ENCODE assay signal across 8 cellular contexts in genomic region chr6:56541736-56542366, GRCh38.
A peak's percentile ranks its signal among the peaks of the same experiment; 100 is the strongest.
DNase-seq lines count a peak whose midpoint lies in the region; ATAC-seq and TF ChIP-seq lines count a peak whose summit lies in the region.

No MANE protein-coding gene starts in this region.

- H2AK5ac ChIP-seq in mesenchymal stem cell (ENCODE audit: low read length, severe bottlenecking) = no peak overlapping the region

- H3K27ac Mint-ChIP-seq in activated T-helper 2 cell treated with anti-CD3 and anti-CD28 coated beads, Interferon-gamma antibody, Interleukin-2, Interleukin-4, amounts not matched to agents 10 μg/mL and 5 μg/mL and 100 μg/mL, durations not matched to agents 14 hours and 24 hours and 36 hours = no peak overlapping the region

- no peak overlapping the region for H3K23ac ChIP-seq in mesenchymal stem cell (ENCODE audit: low read length in 2 of 2)

- TF ChIP-seq POLR2A in breast epithelium (IDR thresholded peaks at IDR 0.05) = no peak

- peaks cover 3% of the 10 kb centered on the region for H3K27me3 Mint-ChIP-seq in activated T-helper 2 cell treated with anti-CD3 and anti-CD28 coated beads, Interferon-gamma antibody, Interleukin-2, Interleukin-4, amounts not matched to agents 10 μg/mL and 5 μg/mL and 100 μg/mL, durations not matched to agents 14 hours and 24 hours and 36 hours (ENCODE audit: low read depth)

- no peak for TF ChIP-seq CTCF in heart right ventricle (IDR thresholded peaks at IDR 0.05)
- TF ChIP-seq CTCF in breast epithelium (IDR thresholded peaks at IDR 0.05) = no peak
- TF ChIP-seq CTCF in GM10248 (IDR thresholded peaks at IDR 0.05; ENCODE audit: control extremely low read depth, extremely low read depth, low read depth, missing control alignments) = no peak

- H3K18ac ChIP-seq in mesenchymal stem cell (ENCODE audit: low read depth in 1 of 2, low read length in 2 of 2) = no peak overlapping the region

- H3K9me3 ChIP-seq in heart right ventricle (no peaks in the 10 kb centered on the region), breast epithelium (no peaks in the 10 kb centered on the region), mesenchymal stem cell (ENCODE audit: control insufficient read depth, low read length) (no peaks in the 10 kb centered on the region), aorta (ENCODE audit: control insufficient read depth, low read length) (no peaks in the 10 kb centered on the region)

- H3K27ac ChIP-seq in heart right ventricle (peak overlapping the region; percentile 77 to 93 (median 92)), breast epithelium (peak overlapping the region; percentile 95 to 97), mesenchymal stem cell (ENCODE audit: low read length, poor library complexity, severe bottlenecking) (peak overlapping the region; percentile 77), aorta (ENCODE audit: low read depth in 1 of 2, low read length in 2 of 2) (peak overlapping the region in 1 of 2 donors; percentile 90)

- H3K9me3 Mint-ChIP-seq in activated T-helper 2 cell treated with anti-CD3 and anti-CD28 coated beads, Interferon-gamma antibody, Interleukin-2, Interleukin-4, amounts not matched to agents 10 μg/mL and 5 μg/mL and 100 μg/mL, durations not matched to agents 14 hours and 24 hours and 36 hours = no peaks in the 10 kb centered on the region

- H3K4me2 ChIP-seq in mesenchymal stem cell (ENCODE audit: low read length, poor library complexity, severe bottlenecking) = peak overlapping the region; percentile 63

- no peak overlapping the region for H3K4me3 Mint-ChIP-seq in activated T-helper 2 cell treated with anti-CD3 and anti-CD28 coated beads, Interferon-gamma antibody, Interleukin-2, Interleukin-4, amounts not matched to agents 10 μg/mL and 5 μg/mL and 100 μg/mL, durations not matched to agents 14 hours and 24 hours and 36 hours (ENCODE audit: low read depth)

- no peak overlapping the region for H4K91ac ChIP-seq in mesenchymal stem cell (ENCODE audit: low read length)

- no peak overlapping the region for H3K4ac ChIP-seq in mesenchymal stem cell (ENCODE audit: low read depth in 1 of 2, low read length in 2 of 2)

- CTCF ChIA-PET in GM10248 (lab: Yijun Ruan, JAX) = interaction anchor here (0.7 to 2.9 kb wide), 20 partner anchors 7 to 310 kb away, joined by 3 to 23 read pairs (median 4); no protein-coding TSS in a partner anchor

- no peaks in the 10 kb centered on the region for H3K36me3 Mint-ChIP-seq in activated T-helper 2 cell treated with anti-CD3 and anti-CD28 coated beads, Interferon-gamma antibody, Interleukin-2, Interleukin-4, amounts not matched to agents 10 μg/mL and 5 μg/mL and 100 μg/mL, durations not matched to agents 14 hours and 24 hours and 36 hours (ENCODE audit: low read depth)

- H3K36me3 ChIP-seq in heart right ventricle (peaks cover 0 to under 1% (median 0%) of the 10 kb centered on the region in 9 donors), breast epithelium (no peaks in the 10 kb centered on the region), mesenchymal stem cell (ENCODE audit: control insufficient read depth in 1 of 2, insufficient read depth in 2 of 2, low read depth in 1 of 2, low read length in 2 of 2) (peaks cover 0 to 5% of the 10 kb centered on the region in 2 experiments), aorta (ENCODE audit: control insufficient read depth in 1 of 2, insufficient read depth in 2 of 2, low read length in 1 of 2) (no peaks in the 10 kb centered on the region)

- intact Hi-C loops in heart right ventricle (cut with DNase I) = loop anchor here in 3 of 10 donors (5.0 to 10.0 kb wide), 4 partner anchors 40 to 170 kb away; no protein-coding TSS in a partner anchor
- intact Hi-C loops in Right ventricle myocardium inferior (cut with DNase I) = loop anchor here (5.0 kb wide), 3 partner anchors 35 to 175 kb away; no protein-coding TSS in a partner anchor
- intact Hi-C loops in breast epithelium (cut with DNase I; ENCODE audit: low total_unique reads) = no loop called here
- intact Hi-C loops in aorta (cut with DNase I) = loop anchor here in 1 of 2 donors (5.0 kb wide), 2 partner anchors 45 to 170 kb away; no protein-coding TSS in a partner anchor
- intact Hi-C loops in activated T-helper 2 cell treated with anti-CD3 and anti-CD28 coated beads, Interferon-gamma antibody, Interleukin-2, Interleukin-4, amounts not matched to agents 10 μg/mL and 5 μg/mL and 100 μg/mL, durations not matched to agents 14 hours and 24 hours and 36 hours (cut with micrococcal nuclease) = loop anchor here (1.0 to 2.0 kb wide), 2 partner anchors 53 to 309 kb away; no protein-coding TSS in a partner anchor

- DNase-seq in heart right ventricle = no peak
- no peak for DNase-seq in Right ventricle myocardium inferior (ENCODE audit: missing footprints)
- no peak for DNase-seq in breast epithelium (ENCODE audit: low spot score in 2 of 2)
- DNase-seq in mesenchymal stem cell = peak; percentile 32
- no peak for DNase-seq in aorta
- DNase-seq in GM10248 (ENCODE audit: extremely low spot score) = no peak
- no peak for DNase-seq in iPS-NIHi7 (ENCODE audit: extremely low spot score)
- DNase-seq in activated T-helper 2 cell treated with anti-CD3 and anti-CD28 coated beads, Interferon-gamma antibody, Interleukin-2, Interleukin-4, amounts not matched to agents 10 μg/mL and 5 μg/mL and 100 μg/mL, durations not matched to agents 14 hours and 24 hours and 36 hours (ENCODE audit: low spot score) = no peak

- H2BK5ac ChIP-seq in mesenchymal stem cell (ENCODE audit: low read depth, low read length, poor library complexity, severe bottlenecking) = no peak overlapping the region

- no peak overlapping the region for H2BK15ac ChIP-seq in mesenchymal stem cell (ENCODE audit: low read depth, poor library complexity, severe bottlenecking)

- peaks cover 4% of the 10 kb centered on the region for H3K79me1 ChIP-seq in mesenchymal stem cell (replicated peaks; ENCODE audit: low read length, poor library complexity, severe bottlenecking)

- H3K9ac ChIP-seq in mesenchymal stem cell (ENCODE audit: low read length) = peak overlapping the region; percentile 95

- H3K4me3 ChIP-seq in heart right ventricle (peak overlapping the region; percentile 27 to 73 (median 62)), breast epithelium (peak overlapping the region; percentile 62 to 71 (median 68)), mesenchymal stem cell (ENCODE audit: insufficient read depth in 1 of 2, low read depth in 1 of 2, low read length in 2 of 2) (peak overlapping the region in 1 of 2 experiments; percentile 72), aorta (ENCODE audit: low read length in 2 of 2) (peak overlapping the region; percentile 83 to 85)

- no peak overlapping the region for H2BK120ac ChIP-seq in mesenchymal stem cell (ENCODE audit: low read depth, low read length)

- H3K4me1 Mint-ChIP-seq in activated T-helper 2 cell treated with anti-CD3 and anti-CD28 coated beads, Interferon-gamma antibody, Interleukin-2, Interleukin-4, amounts not matched to agents 10 μg/mL and 5 μg/mL and 100 μg/mL, durations not matched to agents 14 hours and 24 hours and 36 hours (ENCODE audit: low read depth) = peaks cover 2% of the 10 kb centered on the region

- H2BK12ac ChIP-seq in mesenchymal stem cell (ENCODE audit: low read length in 2 of 2) = no peak overlapping the region

- H3K4me1 ChIP-seq in heart right ventricle (peaks cover 2 to 77% (median 62%) of the 10 kb centered on the region in 9 donors), breast epithelium (peaks cover 0 to 5% of the 10 kb centered on the region in 2 donors), mesenchymal stem cell (ENCODE audit: control insufficient read depth, insufficient read depth, low read depth, low read length) (peaks cover 7% of the 10 kb centered on the region), aorta (ENCODE audit: control insufficient read depth in 1 of 2, insufficient read depth in 2 of 2, low read length in 2 of 2) (peaks cover 0 to 6% of the 10 kb centered on the region in 2 donors)

- no peak overlapping the region for H4K8ac ChIP-seq in mesenchymal stem cell (ENCODE audit: low read length)

- H3K27me3 ChIP-seq in heart right ventricle = no peaks in the 10 kb centered on the region
- H3K27me3 ChIP-seq in breast epithelium = no peaks in the 10 kb centered on the region
- no peaks in the 10 kb centered on the region for H3K27me3 ChIP-seq in mesenchymal stem cell (ENCODE audit: control insufficient read depth in 1 of 2, insufficient read depth in 1 of 2, low read length in 2 of 2)
- no peaks in the 10 kb centered on the region for H3K27me3 ChIP-seq in aorta (ENCODE audit: control insufficient read depth in 1 of 2, insufficient read depth in 2 of 2, low read length in 1 of 2)

- WGBS in heart right ventricle, 2 donors = 7 to 9% methylated on average over 3 of the region's 3 CpGs
- 7% methylated on average over 2 of the region's 3 CpGs for WGBS in mesenchymal stem cell
- WGBS in aorta, 2 donors = 1 to 3% methylated on average over 3 of the region's 3 CpGs

- no peak for ATAC-seq in heart right ventricle
- no peak for ATAC-seq in Right ventricle myocardium inferior
- no peak for ATAC-seq in aorta (ENCODE audit: low FRiP score)

- POLR2A ChIA-PET in GM10248 (lab: Yijun Ruan, JAX) = interaction anchor here (0.7 to 0.9 kb wide), 2 partner anchors 10 to 67 kb away, joined by 3 to 10 read pairs; no protein-coding TSS in a partner anchor

- no peak overlapping the region for H2AFZ ChIP-seq in mesenchymal stem cell (ENCODE audit: low read depth, low read length)

- H3K14ac ChIP-seq in mesenchymal stem cell (ENCODE audit: low read length in 2 of 2) = no peak overlapping the region
